1 cellular context compared by ENCODE assay signal in the genomic region with DNA sequence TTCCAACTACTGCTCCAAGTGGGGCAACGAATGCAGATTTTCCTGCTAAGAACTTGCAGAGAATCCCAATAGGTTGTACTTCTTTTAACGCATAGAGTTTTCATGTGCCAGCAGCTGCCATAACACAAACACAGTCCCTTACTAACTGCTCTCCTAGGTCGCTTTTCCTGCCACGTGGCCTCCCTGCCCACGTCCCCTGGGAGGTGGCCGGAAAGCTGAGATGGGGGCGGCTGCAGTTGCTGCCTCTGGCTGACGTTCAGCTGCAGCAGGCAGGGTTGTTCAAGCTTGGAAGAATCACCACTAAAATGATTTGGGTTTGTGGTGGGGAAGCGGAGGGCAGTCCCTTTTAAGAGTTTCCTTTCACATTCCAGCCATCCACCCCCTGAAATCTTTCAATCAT.
TF ChIP-seq lines count a peak whose summit lies in the region.

No MANE protein-coding gene starts in this region.

TF ChIP-seq in GM23338, 12 proteins besides CTCF, POLR2A, EP300 and RAD21 (continued from another document):
- TF ChIP-seq, protein P1, sequence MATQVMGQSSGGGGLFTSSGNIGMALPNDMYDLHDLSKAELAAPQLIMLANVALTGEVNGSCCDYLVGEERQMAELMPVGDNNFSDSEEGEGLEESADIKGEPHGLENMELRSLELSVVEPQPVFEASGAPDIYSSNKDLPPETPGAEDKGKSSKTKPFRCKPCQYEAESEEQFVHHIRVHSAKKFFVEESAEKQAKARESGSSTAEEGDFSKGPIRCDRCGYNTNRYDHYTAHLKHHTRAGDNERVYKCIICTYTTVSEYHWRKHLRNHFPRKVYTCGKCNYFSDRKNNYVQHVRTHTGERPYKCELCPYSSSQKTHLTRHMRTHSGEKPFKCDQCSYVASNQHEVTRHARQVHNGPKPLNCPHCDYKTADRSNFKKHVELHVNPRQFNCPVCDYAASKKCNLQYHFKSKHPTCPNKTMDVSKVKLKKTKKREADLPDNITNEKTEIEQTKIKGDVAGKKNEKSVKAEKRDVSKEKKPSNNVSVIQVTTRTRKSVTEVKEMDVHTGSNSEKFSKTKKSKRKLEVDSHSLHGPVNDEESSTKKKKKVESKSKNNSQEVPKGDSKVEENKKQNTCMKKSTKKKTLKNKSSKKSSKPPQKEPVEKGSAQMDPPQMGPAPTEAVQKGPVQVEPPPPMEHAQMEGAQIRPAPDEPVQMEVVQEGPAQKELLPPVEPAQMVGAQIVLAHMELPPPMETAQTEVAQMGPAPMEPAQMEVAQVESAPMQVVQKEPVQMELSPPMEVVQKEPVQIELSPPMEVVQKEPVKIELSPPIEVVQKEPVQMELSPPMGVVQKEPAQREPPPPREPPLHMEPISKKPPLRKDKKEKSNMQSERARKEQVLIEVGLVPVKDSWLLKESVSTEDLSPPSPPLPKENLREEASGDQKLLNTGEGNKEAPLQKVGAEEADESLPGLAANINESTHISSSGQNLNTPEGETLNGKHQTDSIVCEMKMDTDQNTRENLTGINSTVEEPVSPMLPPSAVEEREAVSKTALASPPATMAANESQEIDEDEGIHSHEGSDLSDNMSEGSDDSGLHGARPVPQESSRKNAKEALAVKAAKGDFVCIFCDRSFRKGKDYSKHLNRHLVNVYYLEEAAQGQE (IDR thresholded peaks at IDR 0.05; ENCODE audit: unreplicated experiment): no peak
